In the genomic region with DNA sequence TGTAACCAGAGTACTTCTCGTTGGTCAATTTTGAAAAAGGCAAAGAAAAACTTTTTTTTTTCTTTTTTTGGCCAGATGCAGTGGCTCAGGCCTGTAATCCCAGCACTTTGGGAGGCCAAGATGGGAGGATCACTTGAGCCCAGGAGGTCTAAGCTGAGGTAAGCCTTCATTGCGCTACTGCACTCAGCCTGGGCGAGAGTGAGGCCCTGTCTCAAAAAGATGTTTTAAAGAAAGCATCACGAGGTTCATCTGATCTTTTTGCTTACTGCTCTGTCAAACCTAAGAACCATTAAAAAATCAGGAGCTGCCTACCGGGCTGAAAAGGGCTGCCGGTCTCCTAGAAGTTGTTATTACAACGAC, we compare ENCODE assay signal across 8 cellular contexts. TPM values are rescaled to one million over a fixed set of nuclear protein-coding genes. Genes with fewer than 3 reads are reported as not detected.
DNase-seq lines count a peak whose midpoint lies in the region; ATAC-seq, FAIRE-seq and TF ChIP-seq lines count a peak whose summit lies in the region.

No MANE protein-coding gene starts in this region.

- no peaks in the 10 kb centered on the region for H4K20me1 ChIP-seq in HCT116 (ENCODE audit: insufficient read depth)

- peak; percentile 21 for ATAC-seq in HCT116
- no peak for ATAC-seq in HG02981 (IDR thresholded peaks at IDR 0.05; ENCODE audit: unreplicated experiment)

- H3K79me2 ChIP-seq in HCT116 (ENCODE audit: insufficient read depth, low read length) = peaks cover 24% of the 10 kb centered on the region

- CTCF ChIA-PET in BJ (lab: Yijun Ruan, JAX) = interaction anchor here (0.6 kb wide), 2 partner anchors 35 to 266 kb away, joined by 3 read pairs; no protein-coding TSS in a partner anchor
- CTCF ChIA-PET in HCT116 (lab: Charles Lee) = interaction anchor here (1.0 to 1.6 kb wide), 2 partner anchors 28 to 271 kb away, joined by 3 to 5 read pairs; no protein-coding TSS in a partner anchor

- no peak for FAIRE-seq in kidney (lab: Jason Lieb, UNC)

- H3K4me3 ChIP-seq in BJ (ENCODE audit: low read depth, low read length) = peak overlapping the region; percentile 69
- peak overlapping the region; percentile 56 to 77 for H3K4me3 ChIP-seq in HCT116 (replicated peaks in 1 of 2; ENCODE audit: low read depth in 1 of 2, low read length in 2 of 2)
- peak overlapping the region; percentile 92 to 95 for H3K4me3 ChIP-seq in kidney (ENCODE audit: low read length in 2 of 2)

- intact Hi-C loops in HCT116 (cut with micrococcal nuclease) = no loop called here
- intact Hi-C loops in activated T-helper 2 cell treated with anti-CD3 and anti-CD28 coated beads, Interferon-gamma antibody, Interleukin-2, Interleukin-4, amounts not matched to agents 10 μg/mL and 5 μg/mL and 100 μg/mL, durations not matched to agents 14 hours and 24 hours and 36 hours (cut with micrococcal nuclease) = loop anchor here (1.0 to 10.0 kb wide), 7 partner anchors 205 to 949 kb away; a partner anchor contains a TSS
- intact Hi-C loops in kidney (cut with DNase I) = no loop called here

- peaks cover 52% of the 10 kb centered on the region for H3K36me3 Mint-ChIP-seq in activated T-helper 2 cell treated with anti-CD3 and anti-CD28 coated beads, Interferon-gamma antibody, Interleukin-2, Interleukin-4, amounts not matched to agents 10 μg/mL and 5 μg/mL and 100 μg/mL, durations not matched to agents 14 hours and 24 hours and 36 hours (ENCODE audit: low read depth)

- POLR2A ChIA-PET in BJ (lab: Charles Lee) = no interaction called here
- POLR2A ChIA-PET in HCT116 (lab: Charles Lee) = interaction anchor here (0.8 kb wide), 1 partner anchor 8 kb away, joined by 3 read pairs; no protein-coding TSS in a partner anchor

- H3K4me1 Mint-ChIP-seq in activated T-helper 2 cell treated with anti-CD3 and anti-CD28 coated beads, Interferon-gamma antibody, Interleukin-2, Interleukin-4, amounts not matched to agents 10 μg/mL and 5 μg/mL and 100 μg/mL, durations not matched to agents 14 hours and 24 hours and 36 hours (ENCODE audit: low read depth) = peaks cover 16% of the 10 kb centered on the region

- peaks cover 1% of the 10 kb centered on the region; the same call in 1 of the 2 replicates for H3K36me3 ChIP-seq in BJ (ENCODE audit: control insufficient read depth, insufficient read depth, low read length)
- peaks cover 5 to 11% of the 10 kb centered on the region in 2 experiments; a peak in 2 of 4 replicates for H3K36me3 ChIP-seq in HCT116 (ENCODE audit: control insufficient read depth in 1 of 2, insufficient read depth in 2 of 2, low read length in 2 of 2)
- peaks cover 0 to 9% of the 10 kb centered on the region in 2 donors for H3K36me3 ChIP-seq in kidney (ENCODE audit: control insufficient read depth in 1 of 2, insufficient read depth in 2 of 2, low read length in 2 of 2)

- no peak for DNase-seq in BJ (ENCODE audit: low read depth)
- no peak for DNase-seq in HCT116 (ENCODE audit: low read depth, low spot score)
- DNase-seq in activated T-helper 2 cell treated with anti-CD3 and anti-CD28 coated beads, Interferon-gamma antibody, Interleukin-2, Interleukin-4, amounts not matched to agents 10 μg/mL and 5 μg/mL and 100 μg/mL, durations not matched to agents 14 hours and 24 hours and 36 hours (ENCODE audit: low spot score) = no peak
- DNase-seq in kidney = no peak
- no peak for DNase-seq in DMS 273 treated with DMSO at 0.1 percent for 48 hours (lab: John Stamatoyannopoulos, UW)
- DNase-seq in T-helper 9 cell = no peak

- RAD21 ChIA-PET in HCT116 (lab: Charles Lee; ENCODE audit: low non-redundant PET in 1 of 2, low total read pairs in 2 of 2, uncharacterized antibody in 2 of 2, unreplicated experiment in 2 of 2) = no interaction called here

- H3K9ac ChIP-seq in HCT116 (ENCODE audit: low read length) = peak overlapping the region; percentile 75
- H3K9ac ChIP-seq in kidney (ENCODE audit: low read length in 2 of 2) = peak overlapping the region; percentile 86 to 93

- H3K27me3 ChIP-seq in BJ (ENCODE audit: control insufficient read depth, insufficient read depth, low read length) (no peaks in the 10 kb centered on the region), HCT116 (ENCODE audit: insufficient read depth, low read length) (no peaks in the 10 kb centered on the region)

- no peaks in the 10 kb centered on the region for H3K9me3 ChIP-seq in HCT116 (ENCODE audit: control insufficient read depth in 1 of 2, insufficient read depth in 1 of 2, low read depth in 1 of 2, low read length in 2 of 2)
- no peaks in the 10 kb centered on the region for H3K9me3 ChIP-seq in kidney (ENCODE audit: control insufficient read depth in 1 of 2, low read length in 2 of 2)

- no peaks in the 10 kb centered on the region for H3K9me2 ChIP-seq in HCT116 (ENCODE audit: insufficient read depth)

- H3K27ac ChIP-seq in HCT116 (ENCODE audit: low read depth, low read length) = peak overlapping the region; percentile 68
- peak overlapping the region; percentile 84 to 97 for H3K27ac ChIP-seq in kidney (ENCODE audit: low read depth in 2 of 2, low read length in 2 of 2)
- peak overlapping the region; percentile 86 for H3K27ac ChIP-seq in temporal lobe (ENCODE audit: low read depth, low read length)

- no peaks in the 10 kb centered on the region for H3K27me3 Mint-ChIP-seq in activated T-helper 2 cell treated with anti-CD3 and anti-CD28 coated beads, Interferon-gamma antibody, Interleukin-2, Interleukin-4, amounts not matched to agents 10 μg/mL and 5 μg/mL and 100 μg/mL, durations not matched to agents 14 hours and 24 hours and 36 hours (ENCODE audit: low read depth)

- no TSS peak for BruUV-seq in HCT116 (replicated peaks; lab: Mats Ljungman, UMichigan)

- no peaks in the 10 kb centered on the region for H3K9me3 Mint-ChIP-seq in activated T-helper 2 cell treated with anti-CD3 and anti-CD28 coated beads, Interferon-gamma antibody, Interleukin-2, Interleukin-4, amounts not matched to agents 10 μg/mL and 5 μg/mL and 100 μg/mL, durations not matched to agents 14 hours and 24 hours and 36 hours

- TF ChIP-seq POLR2A in HCT116 (IDR thresholded peaks at IDR 0.05; ENCODE audit: borderline replicate concordance, extremely low read depth, insufficient read depth, insufficient read length) = no peak

- peak overlapping the region; percentile 94 for H3K27ac Mint-ChIP-seq in activated T-helper 2 cell treated with anti-CD3 and anti-CD28 coated beads, Interferon-gamma antibody, Interleukin-2, Interleukin-4, amounts not matched to agents 10 μg/mL and 5 μg/mL and 100 μg/mL, durations not matched to agents 14 hours and 24 hours and 36 hours

- TF ChIP-seq RAD21 in HCT116 (IDR thresholded peaks at IDR 0.05; ENCODE audit: low read depth) = no peak

- H3K4me3 Mint-ChIP-seq in activated T-helper 2 cell treated with anti-CD3 and anti-CD28 coated beads, Interferon-gamma antibody, Interleukin-2, Interleukin-4, amounts not matched to agents 10 μg/mL and 5 μg/mL and 100 μg/mL, durations not matched to agents 14 hours and 24 hours and 36 hours (ENCODE audit: low read depth) = peak overlapping the region; percentile 84

- H3K4me1 ChIP-seq in HCT116 (ENCODE audit: control insufficient read depth in 1 of 2, insufficient read depth in 2 of 2, low read length in 2 of 2) = peaks cover 6 to 16% of the 10 kb centered on the region in 2 experiments; a peak in 3 of 4 replicates
- H3K4me1 ChIP-seq in kidney (ENCODE audit: control insufficient read depth in 1 of 2, insufficient read depth in 1 of 2, low read depth in 1 of 2, low read length in 2 of 2) = peaks cover 7 to 15% of the 10 kb centered on the region in 2 donors

- H3K4me2 ChIP-seq in HCT116 (ENCODE audit: low read length) = peak overlapping the region; percentile 81

- no peak for TF ChIP-seq CTCF in BJ (IDR thresholded peaks at IDR 0.05; ENCODE audit: insufficient read depth, low read depth, low read length)
- no peak for TF ChIP-seq CTCF in HCT116 (IDR thresholded peaks at IDR 0.05 in 2 of 3, conservative IDR thresholded peaks at IDR 0.05 in 1 of 3; ENCODE audit: borderline replicate concordance in 1 of 3, insufficient read depth in 1 of 3, low read depth in 2 of 3, low read length in 2 of 3)
- no peak for TF ChIP-seq CTCF in kidney (IDR thresholded peaks at IDR 0.05; ENCODE audit: borderline replicate concordance, extremely low read depth, insufficient read depth)

- peak overlapping the region; percentile 77 for H2AFZ ChIP-seq in HCT116 (ENCODE audit: low read depth, low read length, poor library complexity, severe bottlenecking)

TF ChIP-seq in HCT116, 20 proteins besides CTCF, POLR2A, EP300 and RAD21:
- TF ChIP-seq ZNF274 (IDR thresholded peaks at IDR 0.05; ENCODE audit: low read depth, low read length) (no peak), FOSL1 (IDR thresholded peaks at IDR 0.05; ENCODE audit: low read depth) (no peak), EZH2 (IDR thresholded peaks at IDR 0.05) (no peak), TCF7L2 (IDR thresholded peaks at IDR 0.05; ENCODE audit: borderline replicate concordance, extremely low read depth, insufficient read depth, insufficient read length) (no peak), CBX3 (IDR thresholded peaks at IDR 0.05; ENCODE audit: low read depth) (no peak), CEBPB (IDR thresholded peaks at IDR 0.05; ENCODE audit: low read depth) (no peak), SP1 (IDR thresholded peaks at IDR 0.05; ENCODE audit: low read depth) (no peak), ELF1 (IDR thresholded peaks at IDR 0.05; ENCODE audit: borderline replicate concordance, low read depth) (no peak)
- TF ChIP-seq, protein P1, sequence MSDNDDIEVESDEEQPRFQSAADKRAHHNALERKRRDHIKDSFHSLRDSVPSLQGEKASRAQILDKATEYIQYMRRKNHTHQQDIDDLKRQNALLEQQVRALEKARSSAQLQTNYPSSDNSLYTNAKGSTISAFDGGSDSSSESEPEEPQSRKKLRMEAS (IDR thresholded peaks at IDR 0.05) = no peak
- TF ChIP-seq, protein P2, sequence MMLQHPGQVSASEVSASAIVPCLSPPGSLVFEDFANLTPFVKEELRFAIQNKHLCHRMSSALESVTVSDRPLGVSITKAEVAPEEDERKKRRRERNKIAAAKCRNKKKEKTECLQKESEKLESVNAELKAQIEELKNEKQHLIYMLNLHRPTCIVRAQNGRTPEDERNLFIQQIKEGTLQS (IDR thresholded peaks at IDR 0.05) = no peak

RNA-seq across cellular contexts. Expression of a gene that starts 0.6 kb away (rescaled TPM):
- polyA plus RNA-seq in BJ (2011; rRNA removed) (15.3 and 35.2 TPM in 2 replicates), kidney (ENCODE audit: insufficient read depth, low read depth, low replicate concordance) (22.6 TPM)
- 3.8 and 4.5 TPM in 2 replicates for polyA minus RNA-seq in BJ (2011; rRNA and poly(A)+ RNA removed)
- total RNA-seq in HCT116 (2021; ENCODE audit: unreplicated experiment) (26.3 TPM), kidney (42.8 TPM), temporal lobe (16.7 TPM)
- polyA plus RNA-seq in HCT116 (2012) = 7.0 and 10.5 TPM in 2 replicates
- 28.7 and 30.0 TPM in 2 replicates for total RNA-seq in activated T-helper 2 cell treated with anti-CD3 and anti-CD28 coated beads, Interferon-gamma antibody, Interleukin-2, Interleukin-4, amounts not matched to agents 10 μg/mL and 5 μg/mL and 100 μg/mL, durations not matched to agents 14 hours and 24 hours and 36 hours
